Comparison of ENCODE assay signal across 1 cellular context in genomic region chr2:68710336-68710735, GRCh38.
TF ChIP-seq lines count a peak whose summit lies in the region.

No MANE protein-coding gene starts in this region.

TF ChIP-seq in IMR-90, 13 proteins besides CTCF, POLR2A, EP300 and RAD21:
- 0 out of 2 replicates have a peak, but pooled peaks have one; percentile 18 for TF ChIP-seq FOS (IDR thresholded peaks at IDR 0.05; ENCODE audit: low read depth, low read length)
- TF ChIP-seq RCOR1 (IDR thresholded peaks at IDR 0.05; ENCODE audit: insufficient replicate concordance, low read length), result no peak
- no peak for TF ChIP-seq MAZ (IDR thresholded peaks at IDR 0.05; ENCODE audit: borderline replicate concordance, low read depth, low read length)
- TF ChIP-seq BHLHE40 (IDR thresholded peaks at IDR 0.05; ENCODE audit: low read depth, low read length), result no peak
- TF ChIP-seq MXI1 (IDR thresholded peaks at IDR 0.05; ENCODE audit: borderline replicate concordance, low read depth, low read length), result no peak
